Comparison of ENCODE assay signal across 1 cellular context in the genomic region with DNA sequence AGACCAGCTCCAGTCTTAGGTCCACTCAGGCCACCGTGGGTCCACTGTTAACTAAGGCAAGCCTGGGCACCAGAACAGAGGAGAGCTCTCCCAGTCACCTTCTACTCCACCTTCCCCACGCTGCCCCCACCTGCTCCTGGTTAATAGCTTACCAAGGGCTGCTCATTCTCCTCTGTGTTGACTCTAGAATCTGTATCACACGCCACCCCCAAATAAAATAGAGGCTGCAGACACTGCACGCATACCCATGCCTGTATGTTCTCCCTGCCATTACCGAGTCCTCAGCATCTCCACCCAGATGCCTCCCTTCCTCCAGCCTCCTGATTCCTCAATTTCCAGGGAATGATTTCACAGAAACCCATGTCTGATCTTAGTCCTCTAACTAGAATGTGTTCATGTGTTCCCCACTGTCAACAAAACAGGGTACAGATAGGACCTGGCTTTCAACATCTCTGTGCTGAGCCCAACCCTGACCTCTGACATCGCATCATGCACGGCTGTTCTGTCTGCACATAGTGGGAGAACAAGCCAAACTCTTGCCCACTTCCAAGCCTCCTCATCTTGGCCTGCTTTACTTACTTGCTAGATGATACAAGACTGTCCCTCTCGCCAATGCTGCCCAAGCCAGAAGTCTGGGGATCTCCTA.
TF ChIP-seq lines count a peak whose summit lies in the region.

No MANE protein-coding gene starts in this region.

TF ChIP-seq in HepG2, 621 proteins besides CTCF, POLR2A, EP300 and RAD21 (continued from another document and continues in another):
- no peak for TF ChIP-seq ZNF564 (CRISPR knock-in tag; IDR thresholded peaks at IDR 0.05)
- 0 out of 2 replicates have a peak, but pooled peaks have one; percentile 20 for TF ChIP-seq RXRB (CRISPR knock-in tag; IDR thresholded peaks at IDR 0.05; ENCODE audit: borderline replicate concordance)
- TF ChIP-seq, protein P1, sequence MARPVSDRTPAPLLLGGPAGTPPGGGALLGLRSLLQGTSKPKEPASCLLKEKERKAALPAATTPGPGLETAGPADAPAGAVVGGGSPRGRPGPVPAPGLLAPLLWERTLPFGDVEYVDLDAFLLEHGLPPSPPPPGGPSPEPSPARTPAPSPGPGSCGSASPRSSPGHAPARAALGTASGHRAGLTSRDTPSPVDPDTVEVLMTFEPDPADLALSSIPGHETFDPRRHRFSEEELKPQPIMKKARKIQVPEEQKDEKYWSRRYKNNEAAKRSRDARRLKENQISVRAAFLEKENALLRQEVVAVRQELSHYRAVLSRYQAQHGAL (CRISPR knock-in tag; IDR thresholded peaks at IDR 0.05; ENCODE audit: not compliant biosample characterization): no peak
- TF ChIP-seq, protein P2, sequence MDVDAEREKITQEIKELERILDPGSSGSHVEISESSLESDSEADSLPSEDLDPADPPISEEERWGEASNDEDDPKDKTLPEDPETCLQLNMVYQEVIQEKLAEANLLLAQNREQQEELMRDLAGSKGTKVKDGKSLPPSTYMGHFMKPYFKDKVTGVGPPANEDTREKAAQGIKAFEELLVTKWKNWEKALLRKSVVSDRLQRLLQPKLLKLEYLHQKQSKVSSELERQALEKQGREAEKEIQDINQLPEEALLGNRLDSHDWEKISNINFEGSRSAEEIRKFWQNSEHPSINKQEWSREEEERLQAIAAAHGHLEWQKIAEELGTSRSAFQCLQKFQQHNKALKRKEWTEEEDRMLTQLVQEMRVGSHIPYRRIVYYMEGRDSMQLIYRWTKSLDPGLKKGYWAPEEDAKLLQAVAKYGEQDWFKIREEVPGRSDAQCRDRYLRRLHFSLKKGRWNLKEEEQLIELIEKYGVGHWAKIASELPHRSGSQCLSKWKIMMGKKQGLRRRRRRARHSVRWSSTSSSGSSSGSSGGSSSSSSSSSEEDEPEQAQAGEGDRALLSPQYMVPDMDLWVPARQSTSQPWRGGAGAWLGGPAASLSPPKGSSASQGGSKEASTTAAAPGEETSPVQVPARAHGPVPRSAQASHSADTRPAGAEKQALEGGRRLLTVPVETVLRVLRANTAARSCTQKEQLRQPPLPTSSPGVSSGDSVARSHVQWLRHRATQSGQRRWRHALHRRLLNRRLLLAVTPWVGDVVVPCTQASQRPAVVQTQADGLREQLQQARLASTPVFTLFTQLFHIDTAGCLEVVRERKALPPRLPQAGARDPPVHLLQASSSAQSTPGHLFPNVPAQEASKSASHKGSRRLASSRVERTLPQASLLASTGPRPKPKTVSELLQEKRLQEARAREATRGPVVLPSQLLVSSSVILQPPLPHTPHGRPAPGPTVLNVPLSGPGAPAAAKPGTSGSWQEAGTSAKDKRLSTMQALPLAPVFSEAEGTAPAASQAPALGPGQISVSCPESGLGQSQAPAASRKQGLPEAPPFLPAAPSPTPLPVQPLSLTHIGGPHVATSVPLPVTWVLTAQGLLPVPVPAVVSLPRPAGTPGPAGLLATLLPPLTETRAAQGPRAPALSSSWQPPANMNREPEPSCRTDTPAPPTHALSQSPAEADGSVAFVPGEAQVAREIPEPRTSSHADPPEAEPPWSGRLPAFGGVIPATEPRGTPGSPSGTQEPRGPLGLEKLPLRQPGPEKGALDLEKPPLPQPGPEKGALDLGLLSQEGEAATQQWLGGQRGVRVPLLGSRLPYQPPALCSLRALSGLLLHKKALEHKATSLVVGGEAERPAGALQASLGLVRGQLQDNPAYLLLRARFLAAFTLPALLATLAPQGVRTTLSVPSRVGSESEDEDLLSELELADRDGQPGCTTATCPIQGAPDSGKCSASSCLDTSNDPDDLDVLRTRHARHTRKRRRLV (CRISPR knock-in tag; IDR thresholded peaks at IDR 0.05): 0 out of 2 replicates have a peak, but pooled peaks have one; percentile 49
- TF ChIP-seq NCOR1 (IDR thresholded peaks at IDR 0.05; ENCODE audit: borderline replicate concordance, low read length): 0 out of 2 replicates have a peak, but pooled peaks have one; percentile 37
- TF ChIP-seq ZNF317 (CRISPR knock-in tag; IDR thresholded peaks at IDR 0.05): peak; percentile 54; the same call in 1 of the 2 replicates
- TF ChIP-seq ZNF703 (CRISPR knock-in tag; IDR thresholded peaks at IDR 0.05; ENCODE audit: borderline replicate concordance): no peak
- TF ChIP-seq ESRRA (CRISPR knock-in tag; IDR thresholded peaks at IDR 0.05; ENCODE audit: low read depth): peak; percentile 64; the same call in 1 of the 2 replicates
- TF ChIP-seq HNRNPL (IDR thresholded peaks at IDR 0.05; ENCODE audit: low read depth, low read length): no peak
- TF ChIP-seq ZNF354B (CRISPR knock-in tag; IDR thresholded peaks at IDR 0.05): no peak
- peak; percentile 88 for TF ChIP-seq NR2F6 (IDR thresholded peaks at IDR 0.05)
- peak; percentile 86 for TF ChIP-seq NR2F6 (CRISPR knock-in tag; IDR thresholded peaks at IDR 0.05)
- 0 out of 2 replicates have a peak, but pooled peaks have one; percentile 45 for TF ChIP-seq ZNF12 (CRISPR knock-in tag; IDR thresholded peaks at IDR 0.05)
- no peak for TF ChIP-seq KLF11 (CRISPR knock-in tag; IDR thresholded peaks at IDR 0.05)
- TF ChIP-seq, protein P3, sequence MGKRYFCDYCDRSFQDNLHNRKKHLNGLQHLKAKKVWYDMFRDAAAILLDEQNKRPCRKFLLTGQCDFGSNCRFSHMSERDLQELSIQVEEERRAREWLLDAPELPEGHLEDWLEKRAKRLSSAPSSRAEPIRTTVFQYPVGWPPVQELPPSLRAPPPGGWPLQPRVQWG (CRISPR knock-in tag; IDR thresholded peaks at IDR 0.05; ENCODE audit: borderline replicate concordance, low read depth): no peak
- no peak for TF ChIP-seq NONO (IDR thresholded peaks at IDR 0.05)
- TF ChIP-seq NONO (CRISPR knock-in tag; conservative IDR thresholded peaks at IDR 0.05): peak; percentile 24; the same call in 1 of the 2 replicates
- TF ChIP-seq SMARCC2 (IDR thresholded peaks at IDR 0.05): no peak
- TF ChIP-seq, protein P4, sequence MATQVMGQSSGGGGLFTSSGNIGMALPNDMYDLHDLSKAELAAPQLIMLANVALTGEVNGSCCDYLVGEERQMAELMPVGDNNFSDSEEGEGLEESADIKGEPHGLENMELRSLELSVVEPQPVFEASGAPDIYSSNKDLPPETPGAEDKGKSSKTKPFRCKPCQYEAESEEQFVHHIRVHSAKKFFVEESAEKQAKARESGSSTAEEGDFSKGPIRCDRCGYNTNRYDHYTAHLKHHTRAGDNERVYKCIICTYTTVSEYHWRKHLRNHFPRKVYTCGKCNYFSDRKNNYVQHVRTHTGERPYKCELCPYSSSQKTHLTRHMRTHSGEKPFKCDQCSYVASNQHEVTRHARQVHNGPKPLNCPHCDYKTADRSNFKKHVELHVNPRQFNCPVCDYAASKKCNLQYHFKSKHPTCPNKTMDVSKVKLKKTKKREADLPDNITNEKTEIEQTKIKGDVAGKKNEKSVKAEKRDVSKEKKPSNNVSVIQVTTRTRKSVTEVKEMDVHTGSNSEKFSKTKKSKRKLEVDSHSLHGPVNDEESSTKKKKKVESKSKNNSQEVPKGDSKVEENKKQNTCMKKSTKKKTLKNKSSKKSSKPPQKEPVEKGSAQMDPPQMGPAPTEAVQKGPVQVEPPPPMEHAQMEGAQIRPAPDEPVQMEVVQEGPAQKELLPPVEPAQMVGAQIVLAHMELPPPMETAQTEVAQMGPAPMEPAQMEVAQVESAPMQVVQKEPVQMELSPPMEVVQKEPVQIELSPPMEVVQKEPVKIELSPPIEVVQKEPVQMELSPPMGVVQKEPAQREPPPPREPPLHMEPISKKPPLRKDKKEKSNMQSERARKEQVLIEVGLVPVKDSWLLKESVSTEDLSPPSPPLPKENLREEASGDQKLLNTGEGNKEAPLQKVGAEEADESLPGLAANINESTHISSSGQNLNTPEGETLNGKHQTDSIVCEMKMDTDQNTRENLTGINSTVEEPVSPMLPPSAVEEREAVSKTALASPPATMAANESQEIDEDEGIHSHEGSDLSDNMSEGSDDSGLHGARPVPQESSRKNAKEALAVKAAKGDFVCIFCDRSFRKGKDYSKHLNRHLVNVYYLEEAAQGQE (IDR thresholded peaks at IDR 0.05; ENCODE audit: borderline replicate concordance in 1 of 2, low read depth in 1 of 2, low read length in 2 of 2): no peak
- TF ChIP-seq MTA1 (CRISPR knock-in tag; IDR thresholded peaks at IDR 0.05; ENCODE audit: borderline replicate concordance): peak; percentile 76
- TF ChIP-seq ZSCAN30 (CRISPR knock-in tag; IDR thresholded peaks at IDR 0.05): no peak
- no peak for TF ChIP-seq SATB2 (CRISPR knock-in tag; IDR thresholded peaks at IDR 0.05)
- TF ChIP-seq ZFP36L1 (CRISPR knock-in tag; IDR thresholded peaks at IDR 0.05): no peak
- TF ChIP-seq, protein P5, sequence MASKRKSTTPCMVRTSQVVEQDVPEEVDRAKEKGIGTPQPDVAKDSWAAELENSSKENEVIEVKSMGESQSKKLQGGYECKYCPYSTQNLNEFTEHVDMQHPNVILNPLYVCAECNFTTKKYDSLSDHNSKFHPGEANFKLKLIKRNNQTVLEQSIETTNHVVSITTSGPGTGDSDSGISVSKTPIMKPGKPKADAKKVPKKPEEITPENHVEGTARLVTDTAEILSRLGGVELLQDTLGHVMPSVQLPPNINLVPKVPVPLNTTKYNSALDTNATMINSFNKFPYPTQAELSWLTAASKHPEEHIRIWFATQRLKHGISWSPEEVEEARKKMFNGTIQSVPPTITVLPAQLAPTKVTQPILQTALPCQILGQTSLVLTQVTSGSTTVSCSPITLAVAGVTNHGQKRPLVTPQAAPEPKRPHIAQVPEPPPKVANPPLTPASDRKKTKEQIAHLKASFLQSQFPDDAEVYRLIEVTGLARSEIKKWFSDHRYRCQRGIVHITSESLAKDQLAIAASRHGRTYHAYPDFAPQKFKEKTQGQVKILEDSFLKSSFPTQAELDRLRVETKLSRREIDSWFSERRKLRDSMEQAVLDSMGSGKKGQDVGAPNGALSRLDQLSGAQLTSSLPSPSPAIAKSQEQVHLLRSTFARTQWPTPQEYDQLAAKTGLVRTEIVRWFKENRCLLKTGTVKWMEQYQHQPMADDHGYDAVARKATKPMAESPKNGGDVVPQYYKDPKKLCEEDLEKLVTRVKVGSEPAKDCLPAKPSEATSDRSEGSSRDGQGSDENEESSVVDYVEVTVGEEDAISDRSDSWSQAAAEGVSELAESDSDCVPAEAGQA (IDR thresholded peaks at IDR 0.05; ENCODE audit: low read depth): no peak
- TF ChIP-seq, protein P5 (CRISPR knock-in tag; IDR thresholded peaks at IDR 0.05; ENCODE audit: borderline replicate concordance): no peak
- TF ChIP-seq, protein P6, sequence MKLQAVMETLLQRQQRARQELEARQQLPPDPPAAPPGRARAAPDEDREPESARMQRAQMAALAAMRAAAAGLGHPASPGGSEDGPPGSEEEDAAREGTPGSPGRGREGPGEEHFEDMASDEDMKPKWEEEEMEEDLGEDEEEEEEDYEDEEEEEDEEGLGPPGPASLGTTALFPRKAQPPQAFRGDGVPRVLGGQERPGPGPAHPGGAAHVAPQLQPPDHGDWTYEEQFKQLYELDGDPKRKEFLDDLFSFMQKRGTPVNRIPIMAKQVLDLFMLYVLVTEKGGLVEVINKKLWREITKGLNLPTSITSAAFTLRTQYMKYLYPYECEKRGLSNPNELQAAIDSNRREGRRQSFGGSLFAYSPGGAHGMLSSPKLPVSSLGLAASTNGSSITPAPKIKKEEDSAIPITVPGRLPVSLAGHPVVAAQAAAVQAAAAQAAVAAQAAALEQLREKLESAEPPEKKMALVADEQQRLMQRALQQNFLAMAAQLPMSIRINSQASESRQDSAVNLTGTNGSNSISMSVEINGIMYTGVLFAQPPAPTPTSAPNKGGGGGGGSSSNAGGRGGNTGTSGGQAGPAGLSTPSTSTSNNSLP (IDR thresholded peaks at IDR 0.05; ENCODE audit: low read depth, low read length): peak; percentile 57
- no peak for TF ChIP-seq POLR2AphosphoS5 (IDR thresholded peaks at IDR 0.05; ENCODE audit: low read depth, low read length)
- no peak for TF ChIP-seq ZNF616 (CRISPR knock-in tag; IDR thresholded peaks at IDR 0.05; ENCODE audit: low read depth)
- TF ChIP-seq NR2C2 (CRISPR knock-in tag; IDR thresholded peaks at IDR 0.05; ENCODE audit: borderline replicate concordance): peak; percentile 52; the same call in 1 of the 2 replicates
- TF ChIP-seq IRF2 (CRISPR knock-in tag; IDR thresholded peaks at IDR 0.05): no peak
- TF ChIP-seq SIX4 (CRISPR knock-in tag; IDR thresholded peaks at IDR 0.05): no peak
- peak; percentile 60; the same call in 1 of the 2 replicates for TF ChIP-seq BCL6 (CRISPR knock-in tag; IDR thresholded peaks at IDR 0.05)
- no peak for TF ChIP-seq POLR2G (IDR thresholded peaks at IDR 0.05; ENCODE audit: low read depth, low read length)
- TF ChIP-seq SOX6 (IDR thresholded peaks at IDR 0.05): no peak
- peak; percentile 74 for TF ChIP-seq SOX6 (CRISPR knock-in tag; IDR thresholded peaks at IDR 0.05)
- TF ChIP-seq, protein P7, sequence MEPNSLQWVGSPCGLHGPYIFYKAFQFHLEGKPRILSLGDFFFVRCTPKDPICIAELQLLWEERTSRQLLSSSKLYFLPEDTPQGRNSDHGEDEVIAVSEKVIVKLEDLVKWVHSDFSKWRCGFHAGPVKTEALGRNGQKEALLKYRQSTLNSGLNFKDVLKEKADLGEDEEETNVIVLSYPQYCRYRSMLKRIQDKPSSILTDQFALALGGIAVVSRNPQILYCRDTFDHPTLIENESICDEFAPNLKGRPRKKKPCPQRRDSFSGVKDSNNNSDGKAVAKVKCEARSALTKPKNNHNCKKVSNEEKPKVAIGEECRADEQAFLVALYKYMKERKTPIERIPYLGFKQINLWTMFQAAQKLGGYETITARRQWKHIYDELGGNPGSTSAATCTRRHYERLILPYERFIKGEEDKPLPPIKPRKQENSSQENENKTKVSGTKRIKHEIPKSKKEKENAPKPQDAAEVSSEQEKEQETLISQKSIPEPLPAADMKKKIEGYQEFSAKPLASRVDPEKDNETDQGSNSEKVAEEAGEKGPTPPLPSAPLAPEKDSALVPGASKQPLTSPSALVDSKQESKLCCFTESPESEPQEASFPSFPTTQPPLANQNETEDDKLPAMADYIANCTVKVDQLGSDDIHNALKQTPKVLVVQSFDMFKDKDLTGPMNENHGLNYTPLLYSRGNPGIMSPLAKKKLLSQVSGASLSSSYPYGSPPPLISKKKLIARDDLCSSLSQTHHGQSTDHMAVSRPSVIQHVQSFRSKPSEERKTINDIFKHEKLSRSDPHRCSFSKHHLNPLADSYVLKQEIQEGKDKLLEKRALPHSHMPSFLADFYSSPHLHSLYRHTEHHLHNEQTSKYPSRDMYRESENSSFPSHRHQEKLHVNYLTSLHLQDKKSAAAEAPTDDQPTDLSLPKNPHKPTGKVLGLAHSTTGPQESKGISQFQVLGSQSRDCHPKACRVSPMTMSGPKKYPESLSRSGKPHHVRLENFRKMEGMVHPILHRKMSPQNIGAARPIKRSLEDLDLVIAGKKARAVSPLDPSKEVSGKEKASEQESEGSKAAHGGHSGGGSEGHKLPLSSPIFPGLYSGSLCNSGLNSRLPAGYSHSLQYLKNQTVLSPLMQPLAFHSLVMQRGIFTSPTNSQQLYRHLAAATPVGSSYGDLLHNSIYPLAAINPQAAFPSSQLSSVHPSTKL (CRISPR knock-in tag; IDR thresholded peaks at IDR 0.05): peak; percentile 63
